ENCODE assay signal across 26 cellular contexts in the genomic region with DNA sequence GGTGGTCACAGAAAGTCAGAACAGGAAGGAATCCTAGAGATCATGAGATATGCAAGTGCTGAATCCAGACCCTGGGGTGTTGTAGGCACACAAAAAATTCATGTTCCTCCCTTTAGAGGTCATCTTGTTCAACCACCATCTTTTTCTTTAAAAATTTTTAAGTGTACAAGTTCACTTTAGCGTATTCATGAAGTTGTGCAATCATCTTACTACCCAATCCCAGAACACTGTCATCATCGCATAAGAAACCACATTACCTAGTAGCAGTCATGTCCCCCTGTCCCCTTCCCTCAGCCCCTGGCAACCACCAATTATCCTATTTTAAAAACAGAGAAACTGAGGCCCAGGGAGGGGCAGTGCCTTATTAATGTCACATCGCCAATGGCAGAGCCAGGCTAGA. TPM values are rescaled to one million over a fixed set of nuclear protein-coding genes. Genes with fewer than 3 reads are reported as not detected.
"Had no signal": no experiment of that assay in that cellular context is flagged by ENCODE, and none has a peak within 500 bp of the region (broad histone marks: within the 10 kb centered on the region; RNA-seq: fewer than 3 reads in every experiment).

No MANE protein-coding gene starts in this region.

- H3K4me3 Mint-ChIP-seq: endodermal cell; naive B cell; nephron; stimulated activated effector memory CD8-positive, alpha-beta T cell treated with anti-CD3 and anti-CD28 coated beads, Interleukin-12 subunit alpha, Interleukin-12 subunit beta, amount 100 ng/mL, for 72 hours; type B pancreatic cell had no signal

- H3K36me3 ChIP-seq: pancreas, suprapubic skin, thyroid gland had no signal

- H3K9me3 Mint-ChIP-seq: endodermal cell; naive B cell; nephron; stimulated activated effector memory CD8-positive, alpha-beta T cell treated with anti-CD3 and anti-CD28 coated beads, Interleukin-12 subunit alpha, Interleukin-12 subunit beta, amount 100 ng/mL, for 72 hours; type B pancreatic cell had no signal

- H3K27me3 ChIP-seq: hepatocyte, pancreas, suprapubic skin, thyroid gland had no signal

- H3K36me3 Mint-ChIP-seq: naive B cell; stimulated activated effector memory CD8-positive, alpha-beta T cell treated with anti-CD3 and anti-CD28 coated beads, Interleukin-12 subunit alpha, Interleukin-12 subunit beta, amount 100 ng/mL, for 72 hours; type B pancreatic cell had no signal

- H3K4me1 Mint-ChIP-seq: endodermal cell had no signal

- H3K9me3 ChIP-seq: pancreas, suprapubic skin, thyroid gland had no signal

- H3K27ac Mint-ChIP-seq: endodermal cell; naive B cell; progenitor cell of endocrine pancreas; stimulated activated effector memory CD8-positive, alpha-beta T cell treated with anti-CD3 and anti-CD28 coated beads, Interleukin-12 subunit alpha, Interleukin-12 subunit beta, amount 100 ng/mL, for 72 hours; type B pancreatic cell had no signal

- H3K4me1 ChIP-seq: foreskin keratinocyte, pancreas, suprapubic skin had no signal

- ATAC-seq: foreskin keratinocyte; left colon; left ventricle myocardium superior; pancreas; right cardiac atrium; stimulated activated effector memory CD8-positive, alpha-beta T cell treated with anti-CD3 and anti-CD28 coated beads, Interleukin-12 subunit alpha, Interleukin-12 subunit beta, amount 100 ng/mL, for 72 hours; stimulated activated naive CD8-positive, alpha-beta T cell treated with anti-CD3 and anti-CD28 coated beads, Interleukin-15, Interleukin-2, amounts not matched to agents 100 U/mL and 50 U/mL, for 24 hours had no signal

- DNase-seq: effector CD4-positive, alpha-beta T cell; endodermal cell; erythroblast; foreskin keratinocyte; head of caudate nucleus; left colon; mesenchymal stem cell; midbrain; naive B cell; occipital lobe; stimulated activated CD4-positive, alpha-beta T cell treated with anti-CD3 and anti-CD28 coated beads, Interleukin-4, amount 100 ng/mL, for 1 hour; stimulated activated CD8-positive, alpha-beta memory T cell treated with anti-CD3 and anti-CD28 coated beads, Interleukin-4, amount 100 ng/mL, for 48 hours; stimulated activated naive CD8-positive, alpha-beta T cell treated with anti-CD3 and anti-CD28 coated beads, Interleukin-15, Interleukin-2, amounts not matched to agents 100 U/mL and 50 U/mL, for 24 hours; thyroid gland had no signal

- H3K27ac ChIP-seq: foreskin keratinocyte, pancreas, suprapubic skin, thyroid gland had no signal

- H3K4me3 ChIP-seq: hepatocyte, lung, pancreas, suprapubic skin, thyroid gland had no signal

RNA-seq across cellular contexts. Expression of a gene that starts 20.3 kb away (rescaled TPM):
- total RNA-seq: dermis microvascular lymphatic vessel endothelial cell, endothelial cell of umbilical vein had no signal
- polyA plus RNA-seq: endothelial cell of umbilical vein had no signal
